10 cellular contexts compared by ENCODE assay signal in genomic region chr14:96053600-96054381, GRCh38. TPM values are rescaled to one million over a fixed set of nuclear protein-coding genes. Genes with fewer than 3 reads are reported as not detected.
DNase-seq lines count a peak whose midpoint lies in the region; ATAC-seq lines count a peak whose summit lies in the region.
"Had no signal": no experiment of that assay in that cellular context is flagged by ENCODE, and none has a peak within 500 bp of the region (broad histone marks: within the 10 kb centered on the region; RNA-seq: fewer than 3 reads in every experiment).

No MANE protein-coding gene starts in this region.

- H3K4me3 ChIP-seq in right cardiac atrium (ENCODE audit: low read length) (no peak overlapping the region), skeletal muscle cell (ENCODE audit: low read depth, low read length) (no peak overlapping the region)

- intact Hi-C loops in right cardiac atrium (cut with DNase I), result no loop called here

- H3K27me3 ChIP-seq in right cardiac atrium (ENCODE audit: control insufficient read depth, insufficient read depth), result no peaks in the 10 kb centered on the region

- H3K9me3 ChIP-seq in right cardiac atrium (ENCODE audit: control insufficient read depth, low read length), result no peaks in the 10 kb centered on the region

- peak overlapping the region; percentile 13 for H3K27ac ChIP-seq in right cardiac atrium (ENCODE audit: low read length)

- WGBS in right cardiac atrium, result 62% methylated on average over 13 of the region's 13 CpGs

- ATAC-seq in right cardiac atrium (peak; percentile 85 to 92), GM18858 (IDR thresholded peaks at IDR 0.05; ENCODE audit: unreplicated experiment) (no peak), GM19035 (IDR thresholded peaks at IDR 0.05; ENCODE audit: unreplicated experiment) (no peak)

- DNase-seq in GM04503 (ENCODE audit: low read depth), result peak; percentile 97
- peak in 52 of 58 donors; percentile 21 to 90 (median 69) for DNase-seq in anterior cingulate cortex (lab: John Stamatoyannopoulos, UW)
- DNase-seq in right cardiac atrium, result peak in 2 of 3 donors; percentile 50 to 52
- peak; percentile 90 for DNase-seq in skeletal muscle cell (ENCODE audit: low read depth)
- no peak for DNase-seq in LoVo (ENCODE audit: low spot score)
- no peak for DNase-seq in DMS79 treated with DMSO at 0.1 percent for 48 hours (lab: John Stamatoyannopoulos, UW)
- DNase-seq: naive B cell, NCI-H1105 treated with DMSO at 0.1 percent for 48 hours had no signal

- no peaks in the 10 kb centered on the region for H3K4me1 ChIP-seq in right cardiac atrium (ENCODE audit: control insufficient read depth, insufficient read depth, low read length)

RNA-seq across cellular contexts. Expression of gene C14orf132, which starts 14.6 kb away (rescaled TPM):
- total RNA-seq in right cardiac atrium, result 1 to 10 TPM; 3.7 to 5.3 (median 4.7) TPM
- 2.9 TPM for polyA plus RNA-seq in right cardiac atrium

Comparison
In these comparisons a context has a peak if more than half of its experiments do, and no peak if none do; other contexts are left out.
1. DNase-seq: peak in GM04503 (single experiment), anterior cingulate cortex (52 of 58), right cardiac atrium (2 of 3) and skeletal muscle cell (single experiment); none in LoVo (single experiment) and DMS79 treated with DMSO at 0.1 percent for 48 hours (single experiment).
2. ATAC-seq: peak in right cardiac atrium (2 of 2); none in GM18858 (single experiment) and GM19035 (single experiment).